ENCODE assay signal across 17 cellular contexts in the genomic region with DNA sequence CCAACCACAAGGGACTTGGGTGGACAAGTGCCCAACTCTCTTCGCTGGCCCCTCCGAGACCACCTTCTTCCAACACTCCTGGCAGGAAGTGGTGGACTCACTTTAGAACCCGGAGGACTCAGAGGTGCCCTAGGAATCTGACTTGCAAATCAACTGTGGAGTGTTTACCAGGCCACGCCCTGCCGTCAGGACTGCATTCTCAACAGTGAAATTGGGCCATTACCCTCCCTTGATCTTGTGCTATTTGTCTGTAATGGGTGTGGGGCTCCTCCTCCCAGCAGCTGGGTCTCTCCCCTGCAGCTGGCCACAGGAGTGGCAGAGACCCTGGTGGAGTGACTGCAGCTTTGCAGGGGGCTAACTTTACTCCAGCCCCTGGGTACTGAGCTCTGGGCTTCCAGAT.
"Had no signal": no experiment of that assay in that cellular context is flagged by ENCODE, and none has a peak within 500 bp of the region (broad histone marks: within the 10 kb centered on the region; RNA-seq: fewer than 3 reads in every experiment).

No MANE protein-coding gene starts in this region.

- H3K36me3 Mint-ChIP-seq: natural killer cell; stimulated activated effector memory CD8-positive, alpha-beta T cell treated with anti-CD3 and anti-CD28 coated beads, Interleukin-12 subunit alpha, Interleukin-12 subunit beta, amount 100 ng/mL, for 72 hours had no signal

- H3K9me3 Mint-ChIP-seq: activated CD4-positive, alpha-beta memory T cell treated with anti-CD3 and anti-CD28 coated beads, Interleukin-2, amount 10 ng/mL, durations not matched to agents 7 days and 5 days; natural killer cell; stimulated activated effector memory CD8-positive, alpha-beta T cell treated with anti-CD3 and anti-CD28 coated beads, Interleukin-12 subunit alpha, Interleukin-12 subunit beta, amount 100 ng/mL, for 72 hours had no signal

- DNase-seq: activated CD4-positive, alpha-beta memory T cell treated with anti-CD3 and anti-CD28 coated beads, Interleukin-2, amount 10 ng/mL, durations not matched to agents 7 days and 5 days; activated CD4-positive, alpha-beta T cell treated with anti-CD3 and anti-CD28 coated beads for 36 hours; activated gamma-delta T cell treated with Interleukin-2 at 50 U/mL for 16 hours; activated T-cell treated with anti-CD3 and anti-CD28 coated beads, Interleukin-2, amount 50 U/mL, for 48 hours; hypothalamus; natural killer cell; nucleus accumbens; right cardiac atrium; small intestine; T-helper 9 cell; tibial artery had no signal

- H3K27ac Mint-ChIP-seq: activated CD4-positive, alpha-beta memory T cell treated with anti-CD3 and anti-CD28 coated beads, Interleukin-2, amount 10 ng/mL, durations not matched to agents 7 days and 5 days; activated CD4-positive, alpha-beta T cell treated with anti-CD3 and anti-CD28 coated beads for 36 hours; natural killer cell; progenitor cell of endocrine pancreas; stimulated activated effector memory CD8-positive, alpha-beta T cell treated with anti-CD3 and anti-CD28 coated beads, Interleukin-12 subunit alpha, Interleukin-12 subunit beta, amount 100 ng/mL, for 72 hours had no signal

- H3K27me3 ChIP-seq: ascending aorta had no signal

- H3K4me1 ChIP-seq: ascending aorta, tibial artery had no signal

- H3K9me3 ChIP-seq: ascending aorta, mucosa of descending colon, tibial artery had no signal

- H3K36me3 ChIP-seq: ascending aorta, tibial artery had no signal

- H3K4me3 ChIP-seq: ascending aorta, mucosa of descending colon, tibial artery had no signal

- H3K4me1 Mint-ChIP-seq: activated CD4-positive, alpha-beta memory T cell treated with anti-CD3 and anti-CD28 coated beads, Interleukin-2, amount 10 ng/mL, durations not matched to agents 7 days and 5 days; activated CD4-positive, alpha-beta T cell treated with anti-CD3 and anti-CD28 coated beads for 36 hours; natural killer cell; stimulated activated effector memory CD8-positive, alpha-beta T cell treated with anti-CD3 and anti-CD28 coated beads, Interleukin-12 subunit alpha, Interleukin-12 subunit beta, amount 100 ng/mL, for 72 hours had no signal

- H3K27me3 Mint-ChIP-seq: activated CD4-positive, alpha-beta memory T cell treated with anti-CD3 and anti-CD28 coated beads, Interleukin-2, amount 10 ng/mL, durations not matched to agents 7 days and 5 days; activated CD4-positive, alpha-beta T cell treated with anti-CD3 and anti-CD28 coated beads for 36 hours had no signal

- ATAC-seq: activated CD4-positive, alpha-beta T cell treated with anti-CD3 and anti-CD28 coated beads for 36 hours; esophagus mucosa; mucosa of descending colon; natural killer cell; right cardiac atrium; stimulated activated effector memory CD8-positive, alpha-beta T cell treated with anti-CD3 and anti-CD28 coated beads, Interleukin-12 subunit alpha, Interleukin-12 subunit beta, amount 100 ng/mL, for 72 hours had no signal

- H3K4me3 Mint-ChIP-seq: activated CD4-positive, alpha-beta memory T cell treated with anti-CD3 and anti-CD28 coated beads, Interleukin-2, amount 10 ng/mL, durations not matched to agents 7 days and 5 days; activated CD4-positive, alpha-beta T cell treated with anti-CD3 and anti-CD28 coated beads for 36 hours; natural killer cell; stimulated activated effector memory CD8-positive, alpha-beta T cell treated with anti-CD3 and anti-CD28 coated beads, Interleukin-12 subunit alpha, Interleukin-12 subunit beta, amount 100 ng/mL, for 72 hours had no signal

- H3K27ac ChIP-seq: ascending aorta, tibial artery, VCaP had no signal
